In the genomic region with DNA sequence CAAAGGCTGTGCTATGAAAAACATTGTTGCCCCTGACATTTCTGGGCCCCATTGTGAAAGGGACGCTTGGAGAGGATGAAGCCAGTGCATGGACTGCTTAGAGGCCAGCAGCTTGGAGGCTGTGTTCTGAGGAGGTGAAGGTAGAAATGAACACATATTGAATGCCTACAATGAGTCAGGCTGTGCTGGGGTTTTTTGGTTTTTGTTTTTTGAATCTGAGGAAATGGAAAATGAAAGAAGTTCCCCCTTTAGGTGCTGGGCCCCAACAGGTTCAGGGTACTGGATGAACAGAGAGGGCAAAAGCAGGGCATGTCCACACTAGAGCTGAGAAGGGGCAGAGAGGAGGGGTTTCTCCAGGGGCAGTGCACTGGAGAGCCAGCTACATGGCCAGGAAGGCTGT, we compare ENCODE assay signal across 12 cellular contexts.
DNase-seq lines count a peak whose midpoint lies in the region; ATAC-seq, FAIRE-seq and TF ChIP-seq lines count a peak whose summit lies in the region.
"Had no signal": no experiment of that assay in that cellular context is flagged by ENCODE, and none has a peak within 500 bp of the region (broad histone marks: within the 10 kb centered on the region; RNA-seq: fewer than 3 reads in every experiment).

No MANE protein-coding gene starts in this region.

- H3K27me3 ChIP-seq in GM06990 (replicated peaks; ENCODE audit: control insufficient read depth, insufficient read depth, low read length) = no peaks in the 10 kb centered on the region
- H3K27me3 ChIP-seq: gastroesophageal sphincter, left lung had no signal

- in situ Hi-C loops in GM13977 (cut with MboI; ENCODE audit: low pct_unique_long_range_greater_than_20kb, low sequenced_read_pairs, unreplicated experiment) = no loop called here

- H3K4me3 ChIP-seq in GM06990 (replicated peaks; ENCODE audit: low read depth, low read length) = peak overlapping the region; percentile 29
- H3K4me3 ChIP-seq: gastroesophageal sphincter, left lung had no signal

- no peak for FAIRE-seq in frontal cortex (lab: Jason Lieb, UNC)

- peak; percentile 18 for DNase-seq in GM06990 (ENCODE audit: extremely low read depth, insufficient read length)
- DNase-seq in hepatic stellate cell (ENCODE audit: low spot score) = no peak
- no peak for DNase-seq in NCI-H2107 treated with DMSO at 0.1 percent for 48 hours (lab: John Stamatoyannopoulos, UW; ENCODE audit: unreplicated experiment)
- no peak for DNase-seq in frontal cortex (ENCODE audit: low spot score in 2 of 2)
- no peak for DNase-seq in GM13977 (ENCODE audit: low spot score)
- DNase-seq: left lung, NCI-H146 had no signal

- ATAC-seq in GM18873 (IDR thresholded peaks at IDR 0.05; ENCODE audit: low FRiP score, unreplicated experiment) (peak; percentile 50), GM21723 (IDR thresholded peaks at IDR 0.05; ENCODE audit: unreplicated experiment) (peak; percentile 94), HG03135 (IDR thresholded peaks at IDR 0.05; ENCODE audit: unreplicated experiment) (peak; percentile 84)
- ATAC-seq: gastroesophageal sphincter, left lung, WTC11 had no signal

- no peak for TF ChIP-seq CTCF in GM06990 (IDR thresholded peaks at IDR 0.05; ENCODE audit: insufficient read depth, low read length, poor library complexity, severe bottlenecking)
- TF ChIP-seq CTCF in GM13977 (IDR thresholded peaks at IDR 0.05; ENCODE audit: extremely low read depth, insufficient read depth, missing control alignments) = no peak

- H3K36me3 ChIP-seq in GM06990 (ENCODE audit: control insufficient read depth, insufficient read depth, low read length) = no peaks in the 10 kb centered on the region
- H3K36me3 ChIP-seq: gastroesophageal sphincter, left lung had no signal
